ENCODE assay signal across 22 cellular contexts in genomic region chr12:101992091-101992490, GRCh38.
DNase-seq lines count a peak whose midpoint lies in the region; TF ChIP-seq lines count a peak whose summit lies in the region.
"Had no signal": no experiment of that assay in that cellular context is flagged by ENCODE, and none has a peak within 500 bp of the region (broad histone marks: within the 10 kb centered on the region; RNA-seq: fewer than 3 reads in every experiment).

No MANE protein-coding gene starts in this region.

- TF ChIP-seq CTCF in cardiac fibroblast (IDR thresholded peaks at IDR 0.05; ENCODE audit: low read depth, low read length) (no peak), fibroblast of pulmonary artery (IDR thresholded peaks at IDR 0.05; ENCODE audit: low read length, missing control alignments) (no peak), left ventricle myocardium inferior (IDR thresholded peaks at IDR 0.05; ENCODE audit: borderline replicate concordance) (no peak)

- H3K27me3 ChIP-seq in left ventricle myocardium inferior (ENCODE audit: low read depth) = no peaks in the 10 kb centered on the region
- H3K27me3 ChIP-seq: SJCRH30 had no signal

- H3K4me3 ChIP-seq in cardiac fibroblast (replicated peaks in 1 of 2; ENCODE audit: low read depth in 2 of 2, low read length in 2 of 2) = no peak overlapping the region
- no peak overlapping the region for H3K4me3 ChIP-seq in fibroblast of pulmonary artery (replicated peaks; ENCODE audit: low read depth, low read length)
- no peak overlapping the region for H3K4me3 ChIP-seq in left ventricle myocardium inferior
- H3K4me3 ChIP-seq: A549, PC-9, SJCRH30 had no signal

- H3K4me1 ChIP-seq in left ventricle myocardium inferior = no peaks in the 10 kb centered on the region
- H3K4me1 ChIP-seq: A549, SJCRH30 had no signal

- intact Hi-C loops in left ventricle myocardium inferior (cut with micrococcal nuclease) = no loop called here

- DNase-seq in GM04504 (ENCODE audit: low read depth) = peak; percentile 2
- peak; percentile 7 to 16 for DNase-seq in cardiac fibroblast (ENCODE audit: low read depth in 2 of 2)
- DNase-seq in fibroblast of pulmonary artery (ENCODE audit: low read depth) = peak; percentile 3
- peak; percentile 16 for DNase-seq in stromal cell of bone marrow (ENCODE audit: low read depth)
- DNase-seq in NCI-H2107 treated with DMSO at 0.1 percent for 48 hours (lab: John Stamatoyannopoulos, UW; ENCODE audit: unreplicated experiment) = no peak
- DNase-seq in hepatic stellate cell (ENCODE audit: low spot score) = no peak
- no peak for DNase-seq in left ventricle myocardium inferior
- DNase-seq: Caco-2; CD8-positive, alpha-beta T cell; EL; GDM1; KBM-7; MM.1S; NCI-H1417; NCI-H1694; NCI-H2029 treated with DMSO at 0.1 percent for 48 hours; NCI-H2227 treated with DMSO at 0.1 percent for 48 hours; NCI-H526 treated with DMSO at 0.1 percent for 48 hours; PC-9; SJCRH30 had no signal

- no peaks in the 10 kb centered on the region for H3K36me3 ChIP-seq in left ventricle myocardium inferior
- H3K36me3 ChIP-seq: SJCRH30 had no signal

- no peak overlapping the region for H3K27ac ChIP-seq in left ventricle myocardium inferior (replicated peaks)
- H3K27ac ChIP-seq: A549, C4-2B, PC-9, SJCRH30 had no signal

- H3K9me3 ChIP-seq in left ventricle myocardium inferior (replicated peaks) = peaks cover 4% of the 10 kb centered on the region
- H3K9me3 ChIP-seq: A549, Caco-2, SJCRH30 had no signal

Comparison
In these comparisons a context has a peak if more than half of its experiments do, and no peak if none do; other contexts are left out.
1. DNase-seq: peak in GM04504 (single experiment), cardiac fibroblast (2 of 2), fibroblast of pulmonary artery (single experiment) and stromal cell of bone marrow (single experiment); none in NCI-H2107 treated with DMSO at 0.1 percent for 48 hours (single experiment), hepatic stellate cell (single experiment) and left ventricle myocardium inferior (single experiment).